8 cellular contexts compared by ENCODE assay signal in the genomic region with DNA sequence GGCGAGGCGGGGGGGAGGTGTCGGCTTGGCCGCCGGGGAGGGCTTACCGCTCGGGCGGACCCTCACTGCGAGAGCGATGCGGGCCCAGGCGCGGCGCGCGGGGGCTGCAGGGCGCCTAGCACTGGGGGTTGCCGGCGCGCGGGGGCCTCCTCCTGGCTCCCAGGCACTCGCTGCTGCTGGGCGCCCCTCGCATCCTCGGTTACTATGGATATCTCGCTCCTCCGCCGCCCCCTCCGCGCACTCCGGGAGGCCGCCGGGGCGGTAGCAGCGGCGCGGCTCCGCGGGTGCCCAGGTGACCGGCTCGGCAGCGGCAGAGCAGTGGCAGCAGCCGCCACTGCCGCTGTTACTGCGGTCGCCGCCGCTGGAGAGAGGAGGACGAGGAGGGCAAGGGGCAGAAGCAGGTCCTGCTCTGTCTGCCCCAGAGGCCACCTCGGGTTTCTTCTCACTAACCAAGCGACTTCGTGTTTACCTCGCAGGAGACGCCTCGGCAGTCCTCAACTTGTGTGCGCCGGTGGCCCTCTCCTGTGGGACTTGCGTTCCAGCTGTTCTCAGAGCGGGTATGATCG.
A peak's percentile ranks its signal among the peaks of the same experiment; 100 is the strongest.
DNase-seq lines count a peak whose midpoint lies in the region; ATAC-seq and TF ChIP-seq lines count a peak whose summit lies in the region.

No MANE protein-coding gene starts in this region.

- H3K9me3 ChIP-seq in HUES48 (ENCODE audit: control insufficient read depth, insufficient read depth, low read length): no peaks in the 10 kb centered on the region
- H3K9me3 ChIP-seq in neural cell (ENCODE audit: low read length): no peaks in the 10 kb centered on the region

- DNase-seq in AG20443 (ENCODE audit: low spot score): peak; percentile 19
- DNase-seq in caudate nucleus (lab: John Stamatoyannopoulos, UW): peak in 48 of 61 donors; percentile 35 to 88 (median 68)
- DNase-seq in MV-4-11 (lab: John Stamatoyannopoulos, UW): no peak
- DNase-seq in T-helper 9 cell: no peak
- DNase-seq in ureter (ENCODE audit: low spot score): no peak

- H3K9ac ChIP-seq in HUES48 (ENCODE audit: low read depth, low read length): no peak overlapping the region
- peak overlapping the region; percentile 69 for H3K9ac ChIP-seq in neural cell (ENCODE audit: low read length)

- H3F3A ChIP-seq in neural cell (ENCODE audit: insufficient read depth, low read length, poor library complexity, severe bottlenecking): peaks cover 3% of the 10 kb centered on the region

- TF ChIP-seq CTCF in neural cell (IDR thresholded peaks at IDR 0.05; ENCODE audit: poor library complexity, severe bottlenecking): peak; percentile 46

- H3K27ac ChIP-seq in HUES48 (ENCODE audit: low read depth, low read length) (no peak overlapping the region), caudate nucleus (ENCODE audit: low read depth, low read length) (peak overlapping the region; percentile 72), neural cell (ENCODE audit: low read length) (peak overlapping the region; percentile 59)

- H3K4me3 ChIP-seq in HUES48 (ENCODE audit: low read depth, low read length): peak overlapping the region; percentile 55
- peak overlapping the region; percentile 71 for H3K4me3 ChIP-seq in neural cell (ENCODE audit: low read length)

- no peak for ATAC-seq in GM19324 (IDR thresholded peaks at IDR 0.05; ENCODE audit: low FRiP score, unreplicated experiment)

- peaks cover 20% of the 10 kb centered on the region for H3K4me1 ChIP-seq in HUES48 (ENCODE audit: control insufficient read depth, insufficient read depth, low read length)

- TF ChIP-seq RAD21 in neural cell (conservative IDR thresholded peaks at IDR 0.05): peak; percentile 58

- no peak overlapping the region for H3K4me2 ChIP-seq in neural cell (ENCODE audit: low read length)

- peaks cover 4% of the 10 kb centered on the region for H3K79me2 ChIP-seq in neural cell (replicated peaks; ENCODE audit: insufficient read depth, low read length)

- H3K27me3 ChIP-seq in HUES48 (ENCODE audit: control insufficient read depth, insufficient read depth, low read length): peaks cover 69% of the 10 kb centered on the region
- no peaks in the 10 kb centered on the region for H3K27me3 ChIP-seq in neural cell (ENCODE audit: insufficient read depth, low read depth, low read length)

- no peak overlapping the region for H2AFZ ChIP-seq in neural cell (ENCODE audit: low read depth, low read length)

- H3K9me2 ChIP-seq in neural cell (ENCODE audit: insufficient read depth, low read length): no peaks in the 10 kb centered on the region

- H4K20me1 ChIP-seq in neural cell (ENCODE audit: insufficient read depth): no peaks in the 10 kb centered on the region

- no peaks in the 10 kb centered on the region for H3K36me3 ChIP-seq in HUES48 (ENCODE audit: control insufficient read depth, insufficient read depth, low read length)
- H3K36me3 ChIP-seq in neural cell (ENCODE audit: insufficient read depth, low read length): no peaks in the 10 kb centered on the region

- TF ChIP-seq EP300 in neural cell (conservative IDR thresholded peaks at IDR 0.05; ENCODE audit: poor library complexity, severe bottlenecking): peak; percentile 24

TF ChIP-seq in neural cell, 6 proteins besides CTCF, POLR2A, EP300 and RAD21:
- no peak for TF ChIP-seq TAF1 (IDR thresholded peaks at IDR 0.05; ENCODE audit: low read depth)
- TF ChIP-seq EZH2 (IDR thresholded peaks at IDR 0.05; ENCODE audit: borderline replicate concordance, insufficient read depth, low read length, poor library complexity, severe bottlenecking): no peak
- TF ChIP-seq SMC3 (conservative IDR thresholded peaks at IDR 0.05; ENCODE audit: poor library complexity): peak; percentile 50
- peak; percentile 64 for TF ChIP-seq MXI1 (conservative IDR thresholded peaks at IDR 0.05; ENCODE audit: poor library complexity, severe bottlenecking)

Comparison
In these comparisons a context has a peak if more than half of its experiments do, and no peak if none do; other contexts are left out.
1. DNase-seq: peak in AG20443 (single experiment) and caudate nucleus (48 of 61); none in MV-4-11 (single experiment), T-helper 9 cell (single experiment) and ureter (single experiment).